8 cellular contexts compared by ENCODE assay signal in genomic region chr6:87700351-87700728, GRCh38. TPM values are rescaled to one million over a fixed set of nuclear protein-coding genes. Genes with fewer than 3 reads are reported as not detected.
DNase-seq lines count a peak whose midpoint lies in the region; TF ChIP-seq lines count a peak whose summit lies in the region.

No MANE protein-coding gene starts in this region.

- H3K36me3 ChIP-seq in effector memory CD4-positive, alpha-beta T cell (ENCODE audit: control insufficient read depth, insufficient read depth, low read length), result no peaks in the 10 kb centered on the region

- H3K27me3 ChIP-seq in effector memory CD4-positive, alpha-beta T cell (replicated peaks; ENCODE audit: control insufficient read depth, insufficient read depth, low read length, poor library complexity, severe bottlenecking), result no peaks in the 10 kb centered on the region

- H3K36me3 Mint-ChIP-seq in CD14-positive monocyte (peaks cover 13 to 36% of the 10 kb centered on the region in 2 donors), nephron progenitor cell (ENCODE audit: low read depth) (peaks cover 9% of the 10 kb centered on the region)

- TF ChIP-seq CTCF in CD14-positive monocyte (IDR thresholded peaks at IDR 0.05) (no peak), NB4 (IDR thresholded peaks at IDR 0.05; ENCODE audit: low read depth, low read length) (no peak), nephron progenitor cell (IDR thresholded peaks at IDR 0.05) (no peak), GM13976 (IDR thresholded peaks at IDR 0.05; ENCODE audit: borderline replicate concordance, control extremely low read depth, extremely low read depth, insufficient read depth, missing control alignments) (no peak)

- peak overlapping the region; percentile 94 to 100 (median 99) for H3K27ac Mint-ChIP-seq in CD14-positive monocyte
- peak overlapping the region; percentile 98 for H3K27ac Mint-ChIP-seq in nephron progenitor cell

- no peak for DNase-seq in CD14-positive monocyte (ENCODE audit: low spot score)
- no peak for DNase-seq in NB4 (ENCODE audit: low read depth)
- no peak for DNase-seq in effector memory CD4-positive, alpha-beta T cell
- DNase-seq in nephron progenitor cell, result no peak
- no peak for DNase-seq in germinal center (ENCODE audit: low spot score)
- no peak for DNase-seq in iPS-NIHi11 (ENCODE audit: low spot score)
- no peak for DNase-seq in GM13976 (ENCODE audit: low spot score)
- no peak for DNase-seq in activated gamma-delta T cell treated with Interleukin-2 at 50 U/mL for 16 hours

- no peaks in the 10 kb centered on the region for H3K9me3 ChIP-seq in effector memory CD4-positive, alpha-beta T cell (ENCODE audit: control insufficient read depth, low read length)

- intact Hi-C loops in CD14-positive monocyte (cut with micrococcal nuclease), result loop anchor here (2.0 to 5.0 kb wide), 2 partner anchors 32 to 57 kb away; no protein-coding TSS in a partner anchor

- H3K27ac ChIP-seq in effector memory CD4-positive, alpha-beta T cell (ENCODE audit: insufficient read depth, low read length, poor library complexity, severe bottlenecking), result peak overlapping the region; percentile 93

- H3K4me1 ChIP-seq in effector memory CD4-positive, alpha-beta T cell (ENCODE audit: control insufficient read depth, insufficient read depth, low read length, poor library complexity, severe bottlenecking), result peaks cover 19% of the 10 kb centered on the region

- peaks cover 31% of the 10 kb centered on the region for H3K4me1 Mint-ChIP-seq in CD14-positive monocyte
- peaks cover 40% of the 10 kb centered on the region for H3K4me1 Mint-ChIP-seq in nephron progenitor cell

- peaks cover 0 to 4% (median 0%) of the 10 kb centered on the region in 7 donors for H3K9me3 Mint-ChIP-seq in CD14-positive monocyte
- H3K9me3 Mint-ChIP-seq in nephron progenitor cell, result no peaks in the 10 kb centered on the region

- in situ Hi-C loops in GM13976 (cut with MboI; ENCODE audit: low sequenced_read_pairs, unreplicated experiment), result no loop called here

- no peak for TF ChIP-seq POLR2A in NB4 (IDR thresholded peaks at IDR 0.05; ENCODE audit: extremely low read depth, insufficient read length)

- H3K4me3 Mint-ChIP-seq in CD14-positive monocyte (peak overlapping the region; percentile 99), nephron progenitor cell (peak overlapping the region; percentile 96)

- H3K4me3 ChIP-seq in NB4 (ENCODE audit: low read depth, low read length), result peak overlapping the region; percentile 93
- H3K4me3 ChIP-seq in effector memory CD4-positive, alpha-beta T cell (ENCODE audit: insufficient read depth, low read depth, low read length, poor library complexity, severe bottlenecking), result peak overlapping the region; percentile 88

- H3K27me3 Mint-ChIP-seq in CD14-positive monocyte (ENCODE audit: low read depth in 3 of 3) (no peaks in the 10 kb centered on the region), nephron progenitor cell (ENCODE audit: low read depth, poor library complexity) (peaks cover 3% of the 10 kb centered on the region)

RNA-seq across cellular contexts. Expression of gene AKIRIN2, which starts 1.7 kb away (rescaled TPM):
- polyA plus RNA-seq in CD14-positive monocyte, result 100 to 1,000 TPM; 102 to 118 TPM
